Comparison of ENCODE assay signal across 8 cellular contexts in the genomic region with DNA sequence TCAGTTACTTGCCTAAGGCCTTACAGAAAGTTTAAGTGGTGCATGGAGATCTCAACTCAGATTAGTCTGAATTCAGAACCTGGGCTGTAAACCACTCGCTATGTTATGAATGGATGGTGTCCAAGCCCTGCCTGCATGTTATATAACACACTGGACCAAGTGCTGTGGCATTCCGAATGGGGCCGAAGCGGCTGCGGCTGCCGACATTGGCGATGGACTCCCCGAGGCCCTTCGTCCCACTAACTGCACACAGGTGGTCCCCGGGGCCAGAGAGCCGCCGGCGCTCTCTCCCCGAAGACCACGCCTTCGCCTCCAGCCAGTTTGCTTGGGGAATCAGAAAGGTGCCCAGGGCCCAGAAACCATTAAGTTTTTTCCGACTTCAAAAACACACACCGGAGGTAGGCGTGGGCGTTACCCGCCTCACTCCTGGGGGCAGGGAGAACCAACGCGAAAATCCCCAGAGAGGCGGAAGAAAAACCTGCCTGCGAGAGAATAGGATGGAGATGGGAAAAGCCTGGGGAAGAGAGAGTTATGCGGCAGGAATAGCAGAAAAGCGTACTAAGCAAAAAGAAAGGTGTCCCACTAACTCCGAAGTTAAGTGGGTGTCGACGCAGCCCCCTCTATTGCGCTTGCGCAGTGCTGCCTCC. TPM values are rescaled to one million over a fixed set of nuclear protein-coding genes. Genes with fewer than 3 reads are reported as not detected.
DNase-seq lines count a peak whose midpoint lies in the region; ATAC-seq and TF ChIP-seq lines count a peak whose summit lies in the region.

No MANE protein-coding gene starts in this region.

- peak overlapping the region; percentile 97 for H3K4me3 Mint-ChIP-seq in MCF 10A (ENCODE audit: unreplicated experiment)

- peak overlapping the region; percentile 73 for H3K4me3 ChIP-seq in HUES6 (ENCODE audit: low read depth, low read length)
- peak overlapping the region; percentile 72 to 92 (median 81) for H3K4me3 ChIP-seq in subcutaneous abdominal adipose tissue (ENCODE audit: low read depth in 1 of 5, low read length in 5 of 5)

- no peak overlapping the region for H3K27ac ChIP-seq in HUES6 (ENCODE audit: low read depth, low read length)
- H3K27ac ChIP-seq in subcutaneous abdominal adipose tissue (ENCODE audit: low read depth, low read length) = peak overlapping the region; percentile 74

- H3K9me3 ChIP-seq in HUES6 (ENCODE audit: control insufficient read depth, insufficient read depth, low read depth, low read length) (no peaks in the 10 kb centered on the region), subcutaneous abdominal adipose tissue (ENCODE audit: control insufficient read depth in 5 of 5, low read length in 5 of 5) (no peaks in the 10 kb centered on the region)

- peak overlapping the region; percentile 42 for H3K27ac Mint-ChIP-seq in MCF 10A (ENCODE audit: low read depth, unreplicated experiment)

- POLR2A ChIA-PET in MCF 10A (lab: Yijun Ruan, JAX) = interaction anchor here (1.0 to 1.1 kb wide), 2 partner anchors 16 to 49 kb away, joined by 3 to 10 read pairs; no protein-coding TSS in a partner anchor

- BruUV-seq in MCF 10A (replicated peaks; lab: Mats Ljungman, UMichigan) = no TSS peak

- H3K9ac ChIP-seq in HUES6 (ENCODE audit: low read length) (peak overlapping the region; percentile 18), subcutaneous abdominal adipose tissue (ENCODE audit: low read length in 5 of 5) (peak overlapping the region; percentile 49 to 84 (median 54))

- TF ChIP-seq CTCF in MCF 10A (IDR thresholded peaks at IDR 0.05; ENCODE audit: unreplicated experiment) = no peak

- intact Hi-C loops in MCF 10A (cut with micrococcal nuclease) = loop anchor here (1.0 kb wide), 1 partner anchor 148 kb away; no protein-coding TSS in a partner anchor

- H3K27me3 ChIP-seq in HUES6 (ENCODE audit: control insufficient read depth, insufficient read depth, low read length) = peaks cover 61% of the 10 kb centered on the region
- no peaks in the 10 kb centered on the region for H3K27me3 ChIP-seq in subcutaneous abdominal adipose tissue (ENCODE audit: control insufficient read depth in 5 of 5, insufficient read depth in 4 of 5, low read length in 5 of 5)

- H3K4me1 ChIP-seq in HUES6 (ENCODE audit: control insufficient read depth, insufficient read depth, low read length) = peaks cover 16% of the 10 kb centered on the region
- peaks cover 0 to 33% (median 30%) of the 10 kb centered on the region in 5 donors for H3K4me1 ChIP-seq in subcutaneous abdominal adipose tissue (ENCODE audit: control insufficient read depth in 5 of 5, insufficient read depth in 5 of 5, low read length in 5 of 5)

- DNase-seq in ELR (ENCODE audit: low read depth) (peak; percentile 21), MCF 10A (ENCODE audit: unreplicated experiment) (peak; percentile 14), left lobe of liver (ENCODE audit: low spot score) (peak; percentile 75), NCI-H1436 treated with DMSO at 0.1 percent for 48 hours (lab: John Stamatoyannopoulos, UW) (no peak)
- no peak for DNase-seq in stimulated activated CD4-positive, alpha-beta T cell treated with anti-CD3 and anti-CD28 coated beads, Interleukin-4, amount 100 ng/mL, for 1 hour

- H3K27me3 Mint-ChIP-seq in MCF 10A (ENCODE audit: insufficient read depth, unreplicated experiment) = peaks cover 36% of the 10 kb centered on the region

- CTCF ChIA-PET in MCF 10A (lab: Yijun Ruan, JAX) = interaction anchor here (4.0 kb wide), 1 partner anchor 149 kb away, joined by 29 read pairs; no protein-coding TSS in a partner anchor

- peaks cover 5% of the 10 kb centered on the region for H3K36me3 Mint-ChIP-seq in MCF 10A (ENCODE audit: insufficient read depth, unreplicated experiment)

- H3K9me3 Mint-ChIP-seq in MCF 10A (ENCODE audit: unreplicated experiment) = no peaks in the 10 kb centered on the region

- no peaks in the 10 kb centered on the region for H3K4me1 Mint-ChIP-seq in MCF 10A (ENCODE audit: insufficient read depth, unreplicated experiment)

- no peaks in the 10 kb centered on the region for H3K36me3 ChIP-seq in HUES6 (ENCODE audit: control insufficient read depth, insufficient read depth, low read length)
- no peaks in the 10 kb centered on the region for H3K36me3 ChIP-seq in subcutaneous abdominal adipose tissue (ENCODE audit: control insufficient read depth in 5 of 5, insufficient read depth in 5 of 5, low read length in 5 of 5)

- ATAC-seq in GM21515 (IDR thresholded peaks at IDR 0.05; ENCODE audit: unreplicated experiment) (peak; percentile 27), left lobe of liver (peak; percentile 45)

RNA-seq across cellular contexts. Expression of a gene that starts 0.6 kb away (rescaled TPM):
- total RNA-seq in MCF 10A (2022) (0.05 TPM in 1 of 2 replicates, not detected in the other), left lobe of liver (2.4 TPM)

Comparison
In these comparisons a context has a peak if more than half of its experiments do, and no peak if none do; other contexts are left out.
1. DNase-seq: peak in ELR (single experiment), MCF 10A (single experiment) and left lobe of liver (single experiment); none in NCI-H1436 treated with DMSO at 0.1 percent for 48 hours (single experiment) and stimulated activated CD4-positive, alpha-beta T cell treated with anti-CD3 and anti-CD28 coated beads, Interleukin-4, amount 100 ng/mL, for 1 hour (single experiment).